ENCODE assay signal across 33 cellular contexts in genomic region chr2:173762864-173763263, GRCh38.
"Had no signal": no experiment of that assay in that cellular context is flagged by ENCODE, and none has a peak within 500 bp of the region (broad histone marks: within the 10 kb centered on the region; RNA-seq: fewer than 3 reads in every experiment).

No MANE protein-coding gene starts in this region.

- H3K27ac Mint-ChIP-seq: immature natural killer cell; mesothelial cell of epicardium; natural killer cell; nephron progenitor cell; neural progenitor cell; progenitor cell of endocrine pancreas; stimulated activated naive CD8-positive, alpha-beta T cell treated with anti-CD3 and anti-CD28 coated beads, Interleukin-15, Interleukin-2, amounts not matched to agents 100 ng/mL and 50 ng/mL, for 24 hours had no signal

- H3K9me3 ChIP-seq: left lung, lower lobe of right lung, neutrophil, right atrium auricular region, right lobe of liver, suprapubic skin, thoracic aorta, tibial artery, upper lobe of right lung had no signal

- H3K9me3 Mint-ChIP-seq: immature natural killer cell; mesothelial cell of epicardium; naive B cell; natural killer cell; nephron progenitor cell; stimulated activated naive CD8-positive, alpha-beta T cell treated with anti-CD3 and anti-CD28 coated beads, Interleukin-15, Interleukin-2, amounts not matched to agents 100 ng/mL and 50 ng/mL, for 24 hours had no signal

- H3K4me3 Mint-ChIP-seq: immature natural killer cell; mesothelial cell of epicardium; natural killer cell; nephron progenitor cell; neural progenitor cell; stimulated activated naive CD8-positive, alpha-beta T cell treated with anti-CD3 and anti-CD28 coated beads, Interleukin-15, Interleukin-2, amounts not matched to agents 100 ng/mL and 50 ng/mL, for 24 hours had no signal

- H3K4me2 ChIP-seq: neural progenitor cell, smooth muscle cell had no signal

- H3K79me2 ChIP-seq: parathyroid adenoma had no signal

- FAIRE-seq: islet of Langerhans, kidney, urothelium cell line had no signal

- H3K4me1 ChIP-seq: left lung, lower lobe of right lung, parathyroid adenoma, right atrium auricular region, right lobe of liver, suprapubic skin had no signal

- H3K9ac ChIP-seq: neural progenitor cell, parathyroid adenoma had no signal

- H3K4me3 ChIP-seq: left lung, lower lobe of right lung, neural progenitor cell, right atrium auricular region, right lobe of liver, smooth muscle cell, suprapubic skin, thoracic aorta, tibial artery, upper lobe of right lung had no signal

- ATAC-seq: left colon, left lung, lower lobe of right lung, natural killer cell, right lobe of liver had no signal

- H3K36me3 ChIP-seq: left lung, lower lobe of right lung, neural progenitor cell, neutrophil, right atrium auricular region, right lobe of liver, suprapubic skin, thoracic aorta, tibial artery, upper lobe of right lung had no signal

- H3K27ac ChIP-seq: left lung, lower lobe of right lung, neural progenitor cell, neutrophil, parathyroid adenoma, right atrium auricular region, right lobe of liver, suprapubic skin, thoracic aorta, tibial artery, upper lobe of right lung had no signal

- H3K36me3 Mint-ChIP-seq: immature natural killer cell, mesothelial cell of epicardium, naive B cell, natural killer cell, neural progenitor cell had no signal

- H2AFZ ChIP-seq: neural progenitor cell, parathyroid adenoma had no signal

- DNase-seq: hypothalamus; immature natural killer cell; kidney; left colon; left lung; lower lobe of right lung; mammary epithelial cell; mesendoderm; naive B cell; natural killer cell; nephron progenitor cell; occipital lobe; right lobe of liver; stimulated activated CD4-positive, alpha-beta T cell treated with anti-CD3 and anti-CD28 coated beads, Interleukin-1b, Interleukin-23, amount 100 ng/mL, for 48 hours; stimulated activated CD4-positive, alpha-beta T cell treated with anti-CD3 and anti-CD28 coated beads, Interleukin-2, amount 100 ng/mL, for 48 hours; stimulated activated CD4-positive, alpha-beta T cell treated with anti-CD3 and anti-CD28 coated beads, Interleukin-4, amount 100 ng/mL, for 4 hours; stimulated activated CD8-positive, alpha-beta memory T cell treated with anti-CD3 and anti-CD28 coated beads, Interleukin-4, amount 100 ng/mL, for 48 hours; stimulated activated naive CD4-positive, alpha-beta T cell; tibial artery; trophoblast cell; upper lobe of right lung had no signal

- H3K4me1 Mint-ChIP-seq: immature natural killer cell, naive B cell, natural killer cell had no signal

- H3K27me3 ChIP-seq: left lung, neural progenitor cell, right atrium auricular region, right lobe of liver, suprapubic skin, tibial artery, upper lobe of right lung had no signal

- H3K27me3 Mint-ChIP-seq: progenitor cell of endocrine pancreas had no signal
